Comparison of ENCODE assay signal across 5 cellular contexts in genomic region chr5:111358726-111359125, GRCh38.
DNase-seq lines count a peak whose midpoint lies in the region; ATAC-seq and TF ChIP-seq lines count a peak whose summit lies in the region.
"Not testable (repeated sequence)": the region's sequence is repeated elsewhere in the genome, so short reads cannot be mapped to it uniquely, and the experiment has no call there.

No MANE protein-coding gene starts in this region.

- H3K27ac ChIP-seq in CD4-positive, alpha-beta T cell (ENCODE audit: low read depth, low read length); HEK293 (ENCODE audit: extremely low read depth, low read depth, low read length): not testable (repeated sequence)

- not testable (repeated sequence) for H3K27me3 ChIP-seq in CD4-positive, alpha-beta T cell (ENCODE audit: control insufficient read depth, insufficient read depth, low read length)

- peaks cover 69% of the 10 kb centered on the region for H3K4me1 Mint-ChIP-seq in CD4-positive, alpha-beta T cell (ENCODE audit: low read depth)
- not testable (repeated sequence) for H3K4me1 Mint-ChIP-seq in activated CD8-positive, alpha-beta memory T cell treated with anti-CD3 and anti-CD28 coated beads, Interleukin-2, amount 10 ng/mL, durations not matched to agents 7 days and 5 days
- peaks cover 47% of the 10 kb centered on the region for H3K4me1 Mint-ChIP-seq in activated naive CD8-positive, alpha-beta T cell (ENCODE audit: low read depth)

- H3K27ac Mint-ChIP-seq in CD4-positive, alpha-beta T cell: peak overlapping the region; percentile 28
- H3K27ac Mint-ChIP-seq in activated CD8-positive, alpha-beta memory T cell treated with anti-CD3 and anti-CD28 coated beads, Interleukin-2, amount 10 ng/mL, durations not matched to agents 7 days and 5 days: peak overlapping the region; percentile 47
- H3K27ac Mint-ChIP-seq in activated naive CD8-positive, alpha-beta T cell: peak overlapping the region; percentile 58

- H3K36me3 Mint-ChIP-seq in CD4-positive, alpha-beta T cell (ENCODE audit: low read depth): peaks cover 68% of the 10 kb centered on the region
- peaks cover 36% of the 10 kb centered on the region for H3K36me3 Mint-ChIP-seq in activated CD8-positive, alpha-beta memory T cell treated with anti-CD3 and anti-CD28 coated beads, Interleukin-2, amount 10 ng/mL, durations not matched to agents 7 days and 5 days
- H3K36me3 Mint-ChIP-seq in activated naive CD8-positive, alpha-beta T cell: peaks cover 32% of the 10 kb centered on the region

- TF ChIP-seq CTCF in CD4-positive, alpha-beta T cell (IDR thresholded peaks at IDR 0.05); HEK293 (tag by site-specific recombination; IDR thresholded peaks at IDR 0.05): not testable (repeated sequence)

- not testable (repeated sequence) for H3K4me3 ChIP-seq in HEK293 (ENCODE audit: low read depth, low read length)

- intact Hi-C loops in CD4-positive, alpha-beta T cell (cut with DNase I, micrococcal nuclease): not testable (repeated sequence)

- not testable (repeated sequence) for H3K27me3 Mint-ChIP-seq in CD4-positive, alpha-beta T cell; activated CD8-positive, alpha-beta memory T cell treated with anti-CD3 and anti-CD28 coated beads, Interleukin-2, amount 10 ng/mL, durations not matched to agents 7 days and 5 days; activated naive CD8-positive, alpha-beta T cell

- ATAC-seq in CD4-positive, alpha-beta T cell (ENCODE audit: poor library complexity); SK-N-SH treated with all-trans-retinoic acid at 6 μM for 48 hours; activated CD8-positive, alpha-beta memory T cell treated with anti-CD3 and anti-CD28 coated beads, Interleukin-2, amount 10 ng/mL, durations not matched to agents 7 days and 5 days: not testable (repeated sequence)

- not testable (repeated sequence) for H3K4me1 ChIP-seq in HEK293 (ENCODE audit: control insufficient read depth, insufficient read depth, low read length)

- DNase-seq in CD4-positive, alpha-beta T cell; activated CD8-positive, alpha-beta memory T cell treated with anti-CD3 and anti-CD28 coated beads, Interleukin-2, amount 10 ng/mL, durations not matched to agents 7 days and 5 days: not testable (repeated sequence)

- not testable (repeated sequence) for H3K9me3 ChIP-seq in CD4-positive, alpha-beta T cell (ENCODE audit: control insufficient read depth, low read length); HEK293 (ENCODE audit: control insufficient read depth, insufficient read depth, low read depth, low read length)

- not testable (repeated sequence) for H3K36me3 ChIP-seq in HEK293 (ENCODE audit: control insufficient read depth in 2 of 2, insufficient read depth in 1 of 2, low read length in 2 of 2)

- POLR2A ChIA-PET in CD4-positive, alpha-beta T cell (lab: Charles Lee); HEK293 (lab: Yijun Ruan, JAX): not testable (repeated sequence)

- CTCF ChIA-PET in CD4-positive, alpha-beta T cell (lab: Charles Lee); HEK293 (lab: Yijun Ruan, JAX); activated CD8-positive, alpha-beta memory T cell treated with anti-CD3 and anti-CD28 coated beads, Interleukin-2, amount 10 ng/mL, durations not matched to agents 7 days and 5 days (lab: Charles Lee): not testable (repeated sequence)

- not testable (repeated sequence) for H3K9me3 Mint-ChIP-seq in CD4-positive, alpha-beta T cell; activated CD8-positive, alpha-beta memory T cell treated with anti-CD3 and anti-CD28 coated beads, Interleukin-2, amount 10 ng/mL, durations not matched to agents 7 days and 5 days (ENCODE audit: low read depth); activated naive CD8-positive, alpha-beta T cell (ENCODE audit: low read depth)

- not testable (repeated sequence) for H3K4me3 Mint-ChIP-seq in CD4-positive, alpha-beta T cell; activated CD8-positive, alpha-beta memory T cell treated with anti-CD3 and anti-CD28 coated beads, Interleukin-2, amount 10 ng/mL, durations not matched to agents 7 days and 5 days; activated naive CD8-positive, alpha-beta T cell

TF ChIP-seq in HEK293, 187 proteins besides CTCF, POLR2A, EP300 and RAD21:
- TF ChIP-seq ZNF146 (tag by site-specific recombination; IDR thresholded peaks at IDR 0.05): peak; percentile 58; the same call in 1 of the 2 replicates

TF ChIP-seq in SK-N-SH treated with all-trans-retinoic acid at 6 μM for 48 hours, 23 proteins besides CTCF, POLR2A, EP300 and RAD21:
- peak; percentile 82 for TF ChIP-seq ZNF8 (CRISPR knock-in tag; IDR thresholded peaks at IDR 0.05)
